ENCODE assay signal across 19 cellular contexts in genomic region chr9:76443887-76444286, GRCh38.
"Had no signal": no experiment of that assay in that cellular context is flagged by ENCODE, and none has a peak within 500 bp of the region (broad histone marks: within the 10 kb centered on the region; RNA-seq: fewer than 3 reads in every experiment).

No MANE protein-coding gene starts in this region.

- H3K9me3 ChIP-seq: ascending aorta, gastroesophageal sphincter, heart right ventricle, pancreas, SK-N-SH, upper lobe of right lung had no signal

- H3K27me3 ChIP-seq: ascending aorta, cardiac muscle cell, gastroesophageal sphincter, heart right ventricle, pancreas, upper lobe of right lung had no signal

- H3K4me3 ChIP-seq: ascending aorta, cardiac muscle cell, gastroesophageal sphincter, heart right ventricle, lung, pancreas, upper lobe of right lung had no signal

- FAIRE-seq: islet of Langerhans, pancreas had no signal

- DNase-seq: activated CD4-positive, CD25-positive, alpha-beta regulatory T cell treated with anti-CD3 and anti-CD28 coated beads, Interleukin-2, amount 50 U/mL, for 72 hours; activated naive CD4-positive, alpha-beta T cell; erythroblast; heart right ventricle; left colon; midbrain; pancreas; SHP77; SK-N-SH; stimulated activated CD4-positive, alpha-beta T cell treated with anti-CD3 and anti-CD28 coated beads, Interleukin-15, amount 100 ng/mL, for 24 hours; stimulated activated CD4-positive, alpha-beta T cell treated with anti-CD3 and anti-CD28 coated beads, Interleukin-4, amount 100 ng/mL, for 1 hour; stimulated activated naive CD4-positive, alpha-beta T cell treated with Interleukin-2 at 50 U/mL for 16 hours; T-helper 1 cell; upper lobe of right lung had no signal

- H3K36me3 ChIP-seq: ascending aorta, cardiac muscle cell, gastroesophageal sphincter, heart right ventricle, pancreas, upper lobe of right lung had no signal

- H3K4me2 ChIP-seq: SK-N-SH had no signal

- H3K9ac ChIP-seq: SK-N-SH had no signal

- H3K27ac ChIP-seq: ascending aorta, cardiac muscle cell, gastroesophageal sphincter, heart right ventricle, pancreas, upper lobe of right lung had no signal

- ATAC-seq: gastroesophageal sphincter, heart right ventricle, left colon, pancreas, upper lobe of right lung had no signal

- H3K4me1 ChIP-seq: ascending aorta, pancreas, upper lobe of right lung had no signal
